Comparison of ENCODE assay signal across 26 cellular contexts in the genomic region with DNA sequence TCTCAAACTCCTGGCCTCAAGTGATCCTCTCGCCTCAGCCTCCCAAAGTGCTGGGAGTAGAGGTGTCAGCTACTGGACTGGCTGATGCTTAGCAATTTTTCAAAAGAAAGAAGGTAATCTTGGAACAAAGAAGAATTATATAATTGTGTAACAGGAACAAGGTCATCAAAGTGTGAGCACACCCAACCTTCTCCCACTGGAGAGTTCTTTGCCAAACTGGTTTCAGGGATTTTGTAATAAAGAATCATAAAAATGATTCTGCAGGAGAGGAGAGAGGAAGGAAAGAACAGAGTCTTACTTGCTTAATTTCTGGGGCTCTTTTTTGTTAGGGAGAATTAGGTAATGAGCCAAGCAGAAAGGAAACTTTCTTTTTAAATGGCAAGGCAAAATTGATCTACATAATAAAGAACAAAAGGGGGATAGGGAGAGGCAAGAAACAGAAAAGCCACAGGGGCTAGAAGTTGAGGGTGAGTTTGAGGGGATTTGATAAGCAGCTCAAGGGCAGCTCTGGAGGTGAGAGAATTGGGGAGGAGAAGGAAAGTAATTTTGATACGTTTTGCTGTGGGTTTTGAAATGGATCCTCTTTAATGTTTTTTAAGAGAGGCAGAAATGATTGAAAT. TPM values are rescaled to one million over a fixed set of nuclear protein-coding genes. Genes with fewer than 3 reads are reported as not detected.
DNase-seq lines count a peak whose midpoint lies in the region; ATAC-seq, FAIRE-seq and TF ChIP-seq lines count a peak whose summit lies in the region.
"Had no signal": no experiment of that assay in that cellular context is flagged by ENCODE, and none has a peak within 500 bp of the region (broad histone marks: within the 10 kb centered on the region; RNA-seq: fewer than 3 reads in every experiment).

No MANE protein-coding gene starts in this region.

- peak overlapping the region; percentile 11 for H3K27ac Mint-ChIP-seq in activated naive CD4-positive, alpha-beta T cell treated with anti-CD3 and anti-CD28 coated beads, Interleukin-2, amount 50 U/mL, for 24 hours
- no peak overlapping the region for H3K27ac Mint-ChIP-seq in activated naive CD4-positive, alpha-beta T cell treated with anti-CD3 and anti-CD28 coated beads, Interleukin-2, amount 50 U/mL, for 72 hours
- H3K27ac Mint-ChIP-seq: activated naive CD8-positive, alpha-beta T cell; naive thymus-derived CD4-positive, alpha-beta T cell had no signal

- H3K36me3 ChIP-seq in bronchial epithelial cell (ENCODE audit: control insufficient read depth, insufficient read depth, low read length) (no peaks in the 10 kb centered on the region), iPS-20b (ENCODE audit: insufficient read depth, low read depth, low read length) (no peaks in the 10 kb centered on the region)
- H3K36me3 ChIP-seq: heart right ventricle, ovary, SJCRH30 had no signal

- H3K9ac ChIP-seq in iPS-20b (ENCODE audit: low read depth, low read length), result peak overlapping the region; percentile 56; the same call in 1 of the 2 replicates

- H3K27me3 ChIP-seq in bronchial epithelial cell (ENCODE audit: control insufficient read depth, insufficient read depth, low read length) (no peaks in the 10 kb centered on the region), iPS-20b (ENCODE audit: insufficient read depth, low read length) (no peaks in the 10 kb centered on the region)
- H3K27me3 ChIP-seq: heart right ventricle, ovary, SJCRH30 had no signal

- FAIRE-seq in bronchial epithelial cell (lab: Jason Lieb, UNC), result no peak
- FAIRE-seq: endometrium, HepG2, islet of Langerhans had no signal

- H3K4me1 Mint-ChIP-seq in activated naive CD4-positive, alpha-beta T cell treated with anti-CD3 and anti-CD28 coated beads, Interleukin-2, amount 50 U/mL, for 24 hours, result no peaks in the 10 kb centered on the region
- H3K4me1 Mint-ChIP-seq: CD4-positive, alpha-beta memory T cell had no signal

- H3K4me3 ChIP-seq in bronchial epithelial cell (ENCODE audit: low read depth, low read length), result no peak overlapping the region
- peak overlapping the region; percentile 38; the same call in 1 of the 2 replicates for H3K4me3 ChIP-seq in iPS-20b (ENCODE audit: low read length)
- H3K4me3 ChIP-seq: heart right ventricle, ovary, SJCRH30 had no signal

- DNase-seq in activated naive CD4-positive, alpha-beta T cell treated with anti-CD3 and anti-CD28 coated beads, Interleukin-2, amount 50 U/mL, for 72 hours (ENCODE audit: low spot score in 2 of 2), result no peak
- DNase-seq in bronchial epithelial cell (ENCODE audit: low read depth), result peak; percentile 57
- DNase-seq in sciatic nerve (ENCODE audit: low spot score), result no peak
- no peak for DNase-seq in LoVo (ENCODE audit: low spot score)
- DNase-seq in amniotic stem cell (lab: John Stamatoyannopoulos, UW), result no peak
- DNase-seq in glomerular visceral epithelial cell (ENCODE audit: extremely low spot score), result no peak
- DNase-seq: activated CD4-positive, alpha-beta T cell treated with anti-CD3 and anti-CD28 coated beads, Interleukin-2, amount 50 U/mL, for 1 hour; CD4-positive, alpha-beta memory T cell; heart right ventricle; naive thymus-derived CD4-positive, alpha-beta T cell; NCI-H1105 treated with DMSO at 0.1 percent for 48 hours; NCI-H2081; ovary; right cardiac atrium; SJCRH30; T-helper 2 cell; trophoblast cell had no signal

- peaks cover 13% of the 10 kb centered on the region; the same call in 1 of the 2 replicates for H3K4me1 ChIP-seq in iPS-20b (ENCODE audit: insufficient read depth, low read length)
- H3K4me1 ChIP-seq: heart right ventricle, SJCRH30 had no signal

- no peak for TF ChIP-seq CTCF in bronchial epithelial cell (IDR thresholded peaks at IDR 0.05; ENCODE audit: insufficient read depth, low read length, severe bottlenecking)

- intact Hi-C loops in sciatic nerve (cut with DNase I), result no loop called here

- H3K27me3 Mint-ChIP-seq in activated naive CD4-positive, alpha-beta T cell treated with anti-CD3 and anti-CD28 coated beads, Interleukin-2, amount 50 U/mL, for 24 hours, result peaks cover 9% of the 10 kb centered on the region

- no peak for ATAC-seq in activated naive CD4-positive, alpha-beta T cell treated with anti-CD3 and anti-CD28 coated beads, Interleukin-2, amount 50 U/mL, for 72 hours
- peak; percentile 87 for ATAC-seq in sciatic nerve
- ATAC-seq: HepG2; naive thymus-derived CD4-positive, alpha-beta T cell had no signal

- peaks cover 1% of the 10 kb centered on the region for H3K36me3 Mint-ChIP-seq in activated naive CD4-positive, alpha-beta T cell treated with anti-CD3 and anti-CD28 coated beads, Interleukin-2, amount 50 U/mL, for 24 hours
- no peaks in the 10 kb centered on the region for H3K36me3 Mint-ChIP-seq in activated naive CD4-positive, alpha-beta T cell treated with anti-CD3 and anti-CD28 coated beads, Interleukin-2, amount 50 U/mL, for 72 hours
- H3K36me3 Mint-ChIP-seq: CD4-positive, alpha-beta memory T cell had no signal

- H3K4me3 Mint-ChIP-seq in activated naive CD4-positive, alpha-beta T cell treated with anti-CD3 and anti-CD28 coated beads, Interleukin-2, amount 50 U/mL, for 24 hours, result no peak overlapping the region
- H3K4me3 Mint-ChIP-seq: activated naive CD8-positive, alpha-beta T cell; CD4-positive, alpha-beta memory T cell; naive thymus-derived CD4-positive, alpha-beta T cell had no signal

- peak overlapping the region; percentile 35 for H3K27ac ChIP-seq in iPS-20b (ENCODE audit: low read length)
- H3K27ac ChIP-seq: 22Rv1, ovary, SJCRH30, VCaP had no signal

- no peaks in the 10 kb centered on the region for H3K9me3 Mint-ChIP-seq in activated naive CD4-positive, alpha-beta T cell treated with anti-CD3 and anti-CD28 coated beads, Interleukin-2, amount 50 U/mL, for 24 hours
- no peaks in the 10 kb centered on the region for H3K9me3 Mint-ChIP-seq in activated naive CD4-positive, alpha-beta T cell treated with anti-CD3 and anti-CD28 coated beads, Interleukin-2, amount 50 U/mL, for 72 hours

- H3K9me3 ChIP-seq in iPS-20b (ENCODE audit: insufficient read depth, low read depth, low read length), result peaks cover 19% of the 10 kb centered on the region
- H3K9me3 ChIP-seq: ovary, SJCRH30 had no signal

RNA-seq across cellular contexts. Expression of a gene that starts 21.3 kb away (rescaled TPM):
- total RNA-seq in activated naive CD4-positive, alpha-beta T cell treated with anti-CD3 and anti-CD28 coated beads, Interleukin-2, amount 50 U/mL, for 72 hours, result 1 to 10 TPM in 1 of 2 donors, under 1 TPM in 1; 0.14 to 1.5 TPM
- total RNA-seq in bronchial epithelial cell (0.26 and 2.0 TPM in 2 replicates), sciatic nerve (7.5 TPM)
- total RNA-seq: CD4-positive, alpha-beta memory T cell; OCI-LY7; SJCRH30 had no signal

RNA-seq across cellular contexts. Expression of a gene that starts 23.4 kb away (rescaled TPM):
- total RNA-seq in activated naive CD4-positive, alpha-beta T cell treated with anti-CD3 and anti-CD28 coated beads, Interleukin-2, amount 50 U/mL, for 72 hours, result 10 to 100 TPM; 10.8 to 15.9 TPM
- total RNA-seq in bronchial epithelial cell, result 33.8 and 35.3 TPM in 2 replicates
- total RNA-seq in sciatic nerve, result 137 TPM
